Comparison of ENCODE assay signal across 29 cellular contexts in the genomic region with DNA sequence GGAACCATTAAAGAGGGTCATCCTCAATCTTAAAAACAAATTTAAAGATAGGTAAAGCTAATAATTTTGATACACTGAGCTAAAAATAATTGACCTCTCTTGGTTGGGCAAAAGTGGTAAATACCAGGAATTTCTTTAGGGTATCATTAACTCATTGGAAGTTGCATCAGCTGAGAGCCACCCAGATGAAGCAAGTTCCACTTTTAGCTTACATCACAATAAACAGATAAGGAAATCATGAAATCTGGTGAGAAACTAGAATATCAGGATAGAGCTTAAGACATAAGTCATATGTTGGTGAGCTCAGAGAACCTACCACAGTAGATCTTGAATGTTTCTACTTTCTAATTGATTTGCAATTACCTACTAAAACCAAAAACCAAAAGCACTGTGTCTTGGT.
"Had no signal": no experiment of that assay in that cellular context is flagged by ENCODE, and none has a peak within 500 bp of the region (broad histone marks: within the 10 kb centered on the region; RNA-seq: fewer than 3 reads in every experiment).

No MANE protein-coding gene starts in this region.

- H3K4me1 Mint-ChIP-seq: memory B cell; stimulated activated memory B cell treated with anti-CD40 and anti-IgM and Interleukin-4, amounts not matched to agents 10 μg/mL and 1 μg/mL and 100 μg/mL, for 72 hours had no signal

- H3K4me3 Mint-ChIP-seq: dendritic cell treated with granulocyte-macrophage colony-stimulating factor and Interleukin-4, amounts not matched to agents 40 ng/mL and 50 ng/mL, for 4 days; memory B cell; natural killer cell; stimulated activated memory B cell treated with anti-CD40 and anti-IgM and Interleukin-4, amounts not matched to agents 10 μg/mL and 1 μg/mL and 100 μg/mL, for 72 hours; type B pancreatic cell had no signal

- H3K36me3 Mint-ChIP-seq: stimulated activated memory B cell treated with anti-CD40 and anti-IgM and Interleukin-4, amounts not matched to agents 10 μg/mL and 1 μg/mL and 100 μg/mL, for 72 hours had no signal

- H3K27ac Mint-ChIP-seq: dendritic cell treated with granulocyte-macrophage colony-stimulating factor and Interleukin-4, amounts not matched to agents 40 ng/mL and 50 ng/mL, for 4 days; memory B cell; stimulated activated memory B cell treated with anti-CD40 and anti-IgM and Interleukin-4, amounts not matched to agents 10 μg/mL and 1 μg/mL and 100 μg/mL, for 72 hours; type B pancreatic cell had no signal

- H3K9me3 Mint-ChIP-seq: dendritic cell treated with granulocyte-macrophage colony-stimulating factor and Interleukin-4, amounts not matched to agents 40 ng/mL and 50 ng/mL, for 4 days; memory B cell; natural killer cell; stimulated activated memory B cell treated with anti-CD40 and anti-IgM and Interleukin-4, amounts not matched to agents 10 μg/mL and 1 μg/mL and 100 μg/mL, for 72 hours; type B pancreatic cell had no signal

- ATAC-seq: foreskin keratinocyte; gastroesophageal sphincter; heart right ventricle; left lobe of liver; natural killer cell; psoas muscle; right lobe of liver; stimulated activated memory B cell treated with anti-CD40 and anti-IgM and Interleukin-4, amounts not matched to agents 10 μg/mL and 1 μg/mL and 100 μg/mL, for 72 hours; stimulated activated naive CD8-positive, alpha-beta T cell treated with anti-CD3 and anti-CD28 coated beads, Interleukin-15, Interleukin-2, amounts not matched to agents 100 U/mL and 50 U/mL, for 24 hours had no signal

- DNase-seq: colonic mucosa; effector memory CD4-positive, alpha-beta T cell; esophagus squamous epithelium; foreskin keratinocyte; glutamatergic neuron; heart right ventricle; hippocampal formation; natural killer cell; occipital lobe; ovary; posterior cingulate gyrus; psoas muscle; retina; right lobe of liver; stimulated activated CD4-positive, alpha-beta T cell treated with anti-CD3 and anti-CD28 coated beads, Interleukin-12 subunit alpha, Interleukin-12 subunit beta, amount 100 ng/mL, for 4 hours; stimulated activated CD4-positive, alpha-beta T cell treated with anti-CD3 and anti-CD28 coated beads, Interleukin-2, amount 100 ng/mL, for 24 hours; stimulated activated CD4-positive, alpha-beta T cell treated with anti-CD3 and anti-CD28 coated beads, Interleukin-4, amount 100 ng/mL, for 24 hours; stimulated activated naive CD8-positive, alpha-beta T cell treated with anti-CD3 and anti-CD28 coated beads, Interleukin-15, Interleukin-2, amounts not matched to agents 100 U/mL and 50 U/mL, for 24 hours; substantia nigra; testis; tibial artery had no signal

- H3K4me3 ChIP-seq: colonic mucosa, esophagus squamous epithelium, gastroesophageal sphincter, heart right ventricle, lung, ovary, psoas muscle, right lobe of liver, smooth muscle cell, testis, tibial artery had no signal
